Comparison of ENCODE assay signal across 28 cellular contexts in genomic region chr12:65590318-65590717, GRCh38.
DNase-seq lines count a peak whose midpoint lies in the region; FAIRE-seq and TF ChIP-seq lines count a peak whose summit lies in the region.
"Had no signal": no experiment of that assay in that cellular context is flagged by ENCODE, and none has a peak within 500 bp of the region (broad histone marks: within the 10 kb centered on the region; RNA-seq: fewer than 3 reads in every experiment).

No MANE protein-coding gene starts in this region.

- H3K4me1 ChIP-seq in SJCRH30 = peaks cover 31% of the 10 kb centered on the region
- H3K4me1 ChIP-seq: BLaER1 treated with 17β-estradiol and CSF1 and Interleukin-3, amounts not matched to agents 10 nM and 100 nM had no signal

- peak; percentile 96 to 97 for DNase-seq in SJCRH30
- peak; percentile 82 for DNase-seq in myocyte (ENCODE audit: low read depth)
- DNase-seq in WERI-Rb-1 = no peak
- DNase-seq in T-helper 2 cell treated with Interferon-gamma antibody and Interleukin-4, amounts not matched to agents 5 μg/mL and 100 μg/mL, for 36 hours (ENCODE audit: low spot score) = no peak
- no peak for DNase-seq in posterior vena cava (ENCODE audit: low spot score)
- DNase-seq in activated CD4-positive, alpha-beta T cell treated with anti-CD3 and anti-CD28 coated beads, Interleukin-2, amount 50 U/mL, for 48 hours = no peak
- DNase-seq: AML-193; CD4-positive, alpha-beta T cell; DMS79; EL; GF-D8; KG1; NCI-H1048; NCI-H1417; NCI-H1694; NCI-H2029 treated with DMSO at 0.1 percent for 48 hours; NCI-H226; NCI-H510A; NCI-H748 treated with DMSO at 0.1 percent for 48 hours; NK-92 treated with Interleukin-12 subunit alpha and Interleukin-12 subunit beta, amount 100 ng/mL, for 24 hours; PC-3 had no signal

- H3K27ac ChIP-seq in SJCRH30 (peak overlapping the region; percentile 42), WERI-Rb-1 (no peak overlapping the region; the same call in 1 of the 2 replicates)
- H3K27ac ChIP-seq: BLaER1 treated with 17β-estradiol and CSF1 and Interleukin-3, amounts not matched to agents 10 nM and 100 nM had no signal

- no peaks in the 10 kb centered on the region for H3K4me1 Mint-ChIP-seq in T-helper 2 cell treated with Interferon-gamma antibody and Interleukin-4, amounts not matched to agents 5 μg/mL and 100 μg/mL, for 36 hours (ENCODE audit: low read depth)

- FAIRE-seq in G401.6 (lab: Jason Lieb, UNC) = peak; percentile 90
- FAIRE-seq: A204.1, GM12892, GM19239, H54 had no signal

- peak; percentile 26; the same call in 1 of the 2 replicates for TF ChIP-seq RAD21 in Ishikawa (IDR thresholded peaks at IDR 0.05; ENCODE audit: low read depth)

- H3K9me3 ChIP-seq in SJCRH30 (replicated peaks) = no peaks in the 10 kb centered on the region
- peaks cover 2% of the 10 kb centered on the region for H3K9me3 ChIP-seq in WERI-Rb-1 (ENCODE audit: severe bottlenecking)
- H3K9me3 ChIP-seq: BLaER1 treated with 17β-estradiol and CSF1 and Interleukin-3, amounts not matched to agents 10 nM and 100 nM had no signal

- H3K36me3 Mint-ChIP-seq in T-helper 2 cell treated with Interferon-gamma antibody and Interleukin-4, amounts not matched to agents 5 μg/mL and 100 μg/mL, for 36 hours (ENCODE audit: low read depth) = no peaks in the 10 kb centered on the region

- H3K27me3 Mint-ChIP-seq in T-helper 2 cell treated with Interferon-gamma antibody and Interleukin-4, amounts not matched to agents 5 μg/mL and 100 μg/mL, for 36 hours (ENCODE audit: low read depth) = no peaks in the 10 kb centered on the region

- H3K27me3 ChIP-seq in SJCRH30 = no peaks in the 10 kb centered on the region
- H3K27me3 ChIP-seq in WERI-Rb-1 (ENCODE audit: insufficient read depth, low read depth, severe bottlenecking) = no peaks in the 10 kb centered on the region
- H3K27me3 ChIP-seq: BLaER1 treated with 17β-estradiol and CSF1 and Interleukin-3, amounts not matched to agents 10 nM and 100 nM had no signal

- intact Hi-C loops in posterior vena cava (cut with DNase I) = no loop called here

- no peak overlapping the region for H3K4me3 ChIP-seq in SJCRH30
- H3K4me3 ChIP-seq in WERI-Rb-1 (ENCODE audit: low read depth, low read length) = no peak overlapping the region
- H3K4me3 ChIP-seq: BLaER1 treated with 17β-estradiol and CSF1 and Interleukin-3, amounts not matched to agents 10 nM and 100 nM had no signal

- no peak overlapping the region for H3K4me3 Mint-ChIP-seq in T-helper 2 cell treated with Interferon-gamma antibody and Interleukin-4, amounts not matched to agents 5 μg/mL and 100 μg/mL, for 36 hours
- H3K4me3 Mint-ChIP-seq: CD4-positive, alpha-beta T cell had no signal

- no peaks in the 10 kb centered on the region for H3K9me3 Mint-ChIP-seq in T-helper 2 cell treated with Interferon-gamma antibody and Interleukin-4, amounts not matched to agents 5 μg/mL and 100 μg/mL, for 36 hours
- H3K9me3 Mint-ChIP-seq: CD4-positive, alpha-beta T cell had no signal

- H3K27ac Mint-ChIP-seq in T-helper 2 cell treated with Interferon-gamma antibody and Interleukin-4, amounts not matched to agents 5 μg/mL and 100 μg/mL, for 36 hours = no peak overlapping the region
- H3K27ac Mint-ChIP-seq: CD4-positive, alpha-beta T cell had no signal

- TF ChIP-seq CTCF in WERI-Rb-1 (IDR thresholded peaks at IDR 0.05; ENCODE audit: low read depth, low read length) = no peak

- TF ChIP-seq EP300 in Ishikawa (IDR thresholded peaks at IDR 0.05; ENCODE audit: borderline replicate concordance) = peak; percentile 95

- no peaks in the 10 kb centered on the region for H3K36me3 ChIP-seq in SJCRH30
- no peaks in the 10 kb centered on the region for H3K36me3 ChIP-seq in WERI-Rb-1
- H3K36me3 ChIP-seq: BLaER1 treated with 17β-estradiol and CSF1 and Interleukin-3, amounts not matched to agents 10 nM and 100 nM had no signal

TF ChIP-seq in Ishikawa, 13 proteins besides CTCF, POLR2A, EP300 and RAD21:
- no peak for TF ChIP-seq TAF1 (IDR thresholded peaks at IDR 0.05; ENCODE audit: low read depth)
- TF ChIP-seq CEBPB (IDR thresholded peaks at IDR 0.05) = peak; percentile 91
- peak; percentile 84; the same call in 1 of the 2 replicates for TF ChIP-seq FOXM1 (IDR thresholded peaks at IDR 0.05; ENCODE audit: borderline replicate concordance, low read depth)
- no peak for TF ChIP-seq CREB1 (IDR thresholded peaks at IDR 0.05; ENCODE audit: low read depth)
- TF ChIP-seq, protein P1, sequence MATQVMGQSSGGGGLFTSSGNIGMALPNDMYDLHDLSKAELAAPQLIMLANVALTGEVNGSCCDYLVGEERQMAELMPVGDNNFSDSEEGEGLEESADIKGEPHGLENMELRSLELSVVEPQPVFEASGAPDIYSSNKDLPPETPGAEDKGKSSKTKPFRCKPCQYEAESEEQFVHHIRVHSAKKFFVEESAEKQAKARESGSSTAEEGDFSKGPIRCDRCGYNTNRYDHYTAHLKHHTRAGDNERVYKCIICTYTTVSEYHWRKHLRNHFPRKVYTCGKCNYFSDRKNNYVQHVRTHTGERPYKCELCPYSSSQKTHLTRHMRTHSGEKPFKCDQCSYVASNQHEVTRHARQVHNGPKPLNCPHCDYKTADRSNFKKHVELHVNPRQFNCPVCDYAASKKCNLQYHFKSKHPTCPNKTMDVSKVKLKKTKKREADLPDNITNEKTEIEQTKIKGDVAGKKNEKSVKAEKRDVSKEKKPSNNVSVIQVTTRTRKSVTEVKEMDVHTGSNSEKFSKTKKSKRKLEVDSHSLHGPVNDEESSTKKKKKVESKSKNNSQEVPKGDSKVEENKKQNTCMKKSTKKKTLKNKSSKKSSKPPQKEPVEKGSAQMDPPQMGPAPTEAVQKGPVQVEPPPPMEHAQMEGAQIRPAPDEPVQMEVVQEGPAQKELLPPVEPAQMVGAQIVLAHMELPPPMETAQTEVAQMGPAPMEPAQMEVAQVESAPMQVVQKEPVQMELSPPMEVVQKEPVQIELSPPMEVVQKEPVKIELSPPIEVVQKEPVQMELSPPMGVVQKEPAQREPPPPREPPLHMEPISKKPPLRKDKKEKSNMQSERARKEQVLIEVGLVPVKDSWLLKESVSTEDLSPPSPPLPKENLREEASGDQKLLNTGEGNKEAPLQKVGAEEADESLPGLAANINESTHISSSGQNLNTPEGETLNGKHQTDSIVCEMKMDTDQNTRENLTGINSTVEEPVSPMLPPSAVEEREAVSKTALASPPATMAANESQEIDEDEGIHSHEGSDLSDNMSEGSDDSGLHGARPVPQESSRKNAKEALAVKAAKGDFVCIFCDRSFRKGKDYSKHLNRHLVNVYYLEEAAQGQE (IDR thresholded peaks at IDR 0.05; ENCODE audit: low read depth) = peak; percentile 35; the same call in 1 of the 2 replicates
- TF ChIP-seq EGR1 (IDR thresholded peaks at IDR 0.05) = peak; percentile 13; the same call in 1 of the 2 replicates
- peak; percentile 6; the same call in 1 of the 2 replicates for TF ChIP-seq YY1 (IDR thresholded peaks at IDR 0.05; ENCODE audit: low read depth)
- peak; percentile 98 for TF ChIP-seq NFIC (IDR thresholded peaks at IDR 0.05)
- peak; percentile 45; the same call in 1 of the 2 replicates for TF ChIP-seq ZBTB7A (IDR thresholded peaks at IDR 0.05; ENCODE audit: low read depth)
- TF ChIP-seq, protein P2, sequence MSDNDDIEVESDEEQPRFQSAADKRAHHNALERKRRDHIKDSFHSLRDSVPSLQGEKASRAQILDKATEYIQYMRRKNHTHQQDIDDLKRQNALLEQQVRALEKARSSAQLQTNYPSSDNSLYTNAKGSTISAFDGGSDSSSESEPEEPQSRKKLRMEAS (IDR thresholded peaks at IDR 0.05) = peak; percentile 71
- TF ChIP-seq, protein P3, sequence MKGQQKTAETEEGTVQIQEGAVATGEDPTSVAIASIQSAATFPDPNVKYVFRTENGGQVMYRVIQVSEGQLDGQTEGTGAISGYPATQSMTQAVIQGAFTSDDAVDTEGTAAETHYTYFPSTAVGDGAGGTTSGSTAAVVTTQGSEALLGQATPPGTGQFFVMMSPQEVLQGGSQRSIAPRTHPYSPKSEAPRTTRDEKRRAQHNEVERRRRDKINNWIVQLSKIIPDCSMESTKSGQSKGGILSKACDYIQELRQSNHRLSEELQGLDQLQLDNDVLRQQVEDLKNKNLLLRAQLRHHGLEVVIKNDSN (IDR thresholded peaks at IDR 0.05) = no peak
- TF ChIP-seq TCF12 (IDR thresholded peaks at IDR 0.05; ENCODE audit: low read depth) = peak; percentile 95
- TF ChIP-seq TEAD4 (IDR thresholded peaks at IDR 0.05) = peak; percentile 87

Comparison
In these comparisons a context has a peak if more than half of its experiments do, and no peak if none do; other contexts are left out.
1. DNase-seq: peak in SJCRH30 (2 of 2) and myocyte (single experiment); none in WERI-Rb-1 (single experiment), T-helper 2 cell treated with Interferon-gamma antibody and Interleukin-4, amounts not matched to agents 5 μg/mL and 100 μg/mL, for 36 hours (single experiment), posterior vena cava (single experiment) and activated CD4-positive, alpha-beta T cell treated with anti-CD3 and anti-CD28 coated beads, Interleukin-2, amount 50 U/mL, for 48 hours (0 of 2).